In the genomic region with DNA sequence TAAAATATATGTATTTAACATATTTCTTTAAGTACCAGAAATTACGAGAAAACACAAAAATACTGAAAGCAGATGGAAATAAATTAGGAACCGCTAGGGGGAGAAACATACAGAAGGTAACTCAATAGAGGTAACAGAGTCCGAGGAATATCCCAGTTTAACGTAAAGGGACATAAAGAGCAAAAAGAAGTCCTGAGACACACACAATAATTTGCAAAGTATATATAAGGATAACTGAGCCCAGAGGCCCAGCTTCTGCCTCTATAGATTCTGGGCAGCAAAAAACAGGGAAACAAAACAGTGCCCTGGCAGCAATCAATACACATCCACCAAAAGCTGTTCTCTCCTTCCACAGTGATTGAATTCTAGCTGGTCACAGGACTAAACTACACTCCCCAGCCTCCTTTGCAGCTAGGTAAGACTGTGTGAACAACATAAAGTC, we compare ENCODE assay signal across 1 cellular context.
TF ChIP-seq lines count a peak whose summit lies in the region.

No MANE protein-coding gene starts in this region.

TF ChIP-seq in K562, 482 proteins besides CTCF, POLR2A, EP300 and RAD21:
- TF ChIP-seq, protein P1, sequence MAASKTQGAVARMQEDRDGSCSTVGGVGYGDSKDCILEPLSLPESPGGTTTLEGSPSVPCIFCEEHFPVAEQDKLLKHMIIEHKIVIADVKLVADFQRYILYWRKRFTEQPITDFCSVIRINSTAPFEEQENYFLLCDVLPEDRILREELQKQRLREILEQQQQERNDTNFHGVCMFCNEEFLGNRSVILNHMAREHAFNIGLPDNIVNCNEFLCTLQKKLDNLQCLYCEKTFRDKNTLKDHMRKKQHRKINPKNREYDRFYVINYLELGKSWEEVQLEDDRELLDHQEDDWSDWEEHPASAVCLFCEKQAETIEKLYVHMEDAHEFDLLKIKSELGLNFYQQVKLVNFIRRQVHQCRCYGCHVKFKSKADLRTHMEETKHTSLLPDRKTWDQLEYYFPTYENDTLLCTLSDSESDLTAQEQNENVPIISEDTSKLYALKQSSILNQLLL (CRISPR knock-in tag; IDR thresholded peaks at IDR 0.05; ENCODE audit: borderline replicate concordance), result no peak
- TF ChIP-seq XRCC5 (IDR thresholded peaks at IDR 0.05; ENCODE audit: low read depth, low read length), result no peak
- TF ChIP-seq, protein P2, sequence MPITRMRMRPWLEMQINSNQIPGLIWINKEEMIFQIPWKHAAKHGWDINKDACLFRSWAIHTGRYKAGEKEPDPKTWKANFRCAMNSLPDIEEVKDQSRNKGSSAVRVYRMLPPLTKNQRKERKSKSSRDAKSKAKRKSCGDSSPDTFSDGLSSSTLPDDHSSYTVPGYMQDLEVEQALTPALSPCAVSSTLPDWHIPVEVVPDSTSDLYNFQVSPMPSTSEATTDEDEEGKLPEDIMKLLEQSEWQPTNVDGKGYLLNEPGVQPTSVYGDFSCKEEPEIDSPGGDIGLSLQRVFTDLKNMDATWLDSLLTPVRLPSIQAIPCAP (CRISPR knock-in tag; IDR thresholded peaks at IDR 0.05; ENCODE audit: borderline replicate concordance), result no peak
- TF ChIP-seq CCAR2 (IDR thresholded peaks at IDR 0.05; ENCODE audit: low read depth, low read length), result no peak
- no peak for TF ChIP-seq SREBF1 (IDR thresholded peaks at IDR 0.05; ENCODE audit: borderline replicate concordance, low read depth, low read length)
- no peak for TF ChIP-seq ZC3H11A (IDR thresholded peaks at IDR 0.05; ENCODE audit: low read depth, low read length)
- no peak for TF ChIP-seq PML (IDR thresholded peaks at IDR 0.05; ENCODE audit: low read length)
- no peak for TF ChIP-seq RNF2 (IDR thresholded peaks at IDR 0.05)
- TF ChIP-seq RBFOX2 (IDR thresholded peaks at IDR 0.05; ENCODE audit: low read depth, low read length), result no peak
- no peak for TF ChIP-seq BRCA1 (IDR thresholded peaks at IDR 0.05)
- no peak for TF ChIP-seq BRCA1 (CRISPR knock-in tag; IDR thresholded peaks at IDR 0.05)
- no peak for TF ChIP-seq DMBX1 (CRISPR knock-in tag; IDR thresholded peaks at IDR 0.05; ENCODE audit: borderline replicate concordance)
- no peak for TF ChIP-seq IFI16 (CRISPR knock-in tag; IDR thresholded peaks at IDR 0.05)
- no peak for TF ChIP-seq SRF (CRISPR knock-in tag; IDR thresholded peaks at IDR 0.05)
- no peak for TF ChIP-seq ZNF584 (CRISPR knock-in tag; IDR thresholded peaks at IDR 0.05; ENCODE audit: low read depth)
- TF ChIP-seq ZNF780A (CRISPR knock-in tag; IDR thresholded peaks at IDR 0.05), result no peak
- TF ChIP-seq CBX3 (IDR thresholded peaks at IDR 0.05; ENCODE audit: borderline replicate concordance in 1 of 2, low read length in 2 of 2), result no peak
- no peak for TF ChIP-seq ZNF212 (CRISPR knock-in tag; IDR thresholded peaks at IDR 0.05)
